16 cellular contexts compared by ENCODE assay signal in the genomic region with DNA sequence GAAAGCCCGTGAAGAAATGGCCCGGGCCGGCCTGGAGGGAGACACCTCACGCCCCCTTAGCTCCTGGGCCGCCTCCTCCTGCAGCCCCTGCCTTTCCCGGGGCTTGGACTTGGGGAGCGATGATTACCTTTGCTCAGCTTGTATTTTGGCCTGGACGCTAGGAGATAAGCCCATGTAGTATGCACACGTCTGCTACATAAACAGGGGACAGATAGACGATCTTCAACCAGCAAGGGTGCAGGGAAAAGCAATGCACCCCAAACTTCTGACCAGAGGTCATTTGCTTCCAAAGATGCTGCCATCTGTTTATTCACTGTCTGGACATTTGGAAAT. TPM values are rescaled to one million over a fixed set of nuclear protein-coding genes. Genes with fewer than 3 reads are reported as not detected.
DNase-seq lines count a peak whose midpoint lies in the region; ATAC-seq and TF ChIP-seq lines count a peak whose summit lies in the region.
"Had no signal": no experiment of that assay in that cellular context is flagged by ENCODE, and none has a peak within 500 bp of the region (broad histone marks: within the 10 kb centered on the region; RNA-seq: fewer than 3 reads in every experiment).

No MANE protein-coding gene starts in this region.

- peaks cover 8 to 20% (median 15%) of the 10 kb centered on the region in 4 donors for H3K4me1 Mint-ChIP-seq in CD4-positive, CD25-positive, alpha-beta regulatory T cell

- CTCF ChIA-PET in PC-3 (lab: Charles Lee) = no interaction called here

- peak overlapping the region in 1 of 3 donors; percentile 11 for H3K27ac Mint-ChIP-seq in CD4-positive, CD25-positive, alpha-beta regulatory T cell
- H3K27ac Mint-ChIP-seq: T-helper 1 cell treated with Interleukin-12 subunit alpha and Interleukin-12 subunit beta and Interleukin-4 antibody, amounts not matched to agents 30 μg/mL and 1 μg/mL, for 36 hours had no signal

- peak overlapping the region; percentile 82 for H3K4me2 ChIP-seq in DOHH2 (ENCODE audit: low read length)
- peak overlapping the region; percentile 58 for H3K4me2 ChIP-seq in PC-3 (ENCODE audit: low read length)

- no peak overlapping the region for H3K4me3 ChIP-seq in CD4-positive, CD25-positive, alpha-beta regulatory T cell (ENCODE audit: low read depth, low read length)
- H3K4me3 ChIP-seq in DOHH2 (ENCODE audit: low read length) (peak overlapping the region; percentile 83), PC-3 (ENCODE audit: low read length) (peak overlapping the region; percentile 51), iPS-18a (ENCODE audit: low read length) (peak overlapping the region; percentile 50)

- H3K27me3 Mint-ChIP-seq in CD4-positive, CD25-positive, alpha-beta regulatory T cell = peaks cover 59% of the 10 kb centered on the region

- peaks cover 0 to 4% (median 0%) of the 10 kb centered on the region in 7 donors for H3K9me3 Mint-ChIP-seq in CD4-positive, CD25-positive, alpha-beta regulatory T cell
- H3K9me3 Mint-ChIP-seq: T-helper 1 cell treated with Interleukin-12 subunit alpha and Interleukin-12 subunit beta and Interleukin-4 antibody, amounts not matched to agents 30 μg/mL and 1 μg/mL, for 36 hours had no signal

- H3F3A ChIP-seq in DOHH2 (ENCODE audit: control insufficient read depth, insufficient read depth) (peaks cover 6% of the 10 kb centered on the region), PC-3 (ENCODE audit: low read length, unreplicated experiment) (no peaks in the 10 kb centered on the region)

- H3K9ac ChIP-seq in PC-3 (ENCODE audit: low read length) (no peak overlapping the region), iPS-18a (ENCODE audit: low read length) (no peak overlapping the region)

- intact Hi-C loops in PC-3 (cut with micrococcal nuclease) (no loop called here), posterior vena cava (cut with DNase I) (no loop called here)

- TF ChIP-seq CTCF in DOHH2 (IDR thresholded peaks at IDR 0.05; ENCODE audit: low read depth, low read length, poor library complexity, severe bottlenecking) (no peak), PC-3 (conservative IDR thresholded peaks at IDR 0.05; ENCODE audit: low read depth, low read length) (no peak)

- no peak for ATAC-seq in CD4-positive, CD25-positive, alpha-beta regulatory T cell (ENCODE audit: low read depth in 2 of 2)
- no peak for ATAC-seq in PC-3

- DNase-seq in CD4-positive, CD25-positive, alpha-beta regulatory T cell = no peak
- DNase-seq in PC-3 = no peak
- DNase-seq in posterior vena cava (ENCODE audit: low spot score) = no peak
- DNase-seq in HPDE6-E6E7 (ENCODE audit: extremely low spot score) = no peak
- DNase-seq in AML-193 (lab: John Stamatoyannopoulos, UW) = no peak
- no peak for DNase-seq in DMS153 treated with DMSO at 0.1 percent for 48 hours (lab: John Stamatoyannopoulos, UW; ENCODE audit: unreplicated experiment)
- DNase-seq: activated naive CD4-positive, alpha-beta T cell treated with Interleukin-2 at 50 U/mL for 16 hours; caudate nucleus; head of caudate nucleus; small intestine; testis had no signal

- H3K9me2 ChIP-seq in DOHH2 (replicated peaks; ENCODE audit: control insufficient read depth, low read length) (no peaks in the 10 kb centered on the region), PC-3 (replicated peaks; ENCODE audit: low read length) (no peaks in the 10 kb centered on the region)

- H3K4me1 ChIP-seq in CD4-positive, CD25-positive, alpha-beta regulatory T cell (ENCODE audit: control insufficient read depth, insufficient read depth, low read length, poor library complexity, severe bottlenecking) = peaks cover 38% of the 10 kb centered on the region
- peaks cover 69% of the 10 kb centered on the region for H3K4me1 ChIP-seq in DOHH2 (ENCODE audit: control insufficient read depth, low read length)
- peaks cover 9% of the 10 kb centered on the region for H3K4me1 ChIP-seq in PC-3 (ENCODE audit: insufficient read depth, low read length)
- H3K4me1 ChIP-seq in iPS-18a (ENCODE audit: control insufficient read depth, low read depth, low read length) = peaks cover 4% of the 10 kb centered on the region
- H3K4me1 ChIP-seq: testis had no signal

- H3K27me3 ChIP-seq in CD4-positive, CD25-positive, alpha-beta regulatory T cell (ENCODE audit: control insufficient read depth, insufficient read depth, low read length) = peaks cover 4% of the 10 kb centered on the region
- no peaks in the 10 kb centered on the region for H3K27me3 ChIP-seq in DOHH2 (ENCODE audit: control insufficient read depth, low read length)
- peaks cover 73% of the 10 kb centered on the region for H3K27me3 ChIP-seq in PC-3 (ENCODE audit: low read length)
- peaks cover 89% of the 10 kb centered on the region for H3K27me3 ChIP-seq in iPS-18a (ENCODE audit: control insufficient read depth, insufficient read depth, low read length)
- H3K27me3 ChIP-seq: testis had no signal

- H4K20me1 ChIP-seq in DOHH2 (ENCODE audit: control insufficient read depth, insufficient read depth, low read depth, low read length) (no peaks in the 10 kb centered on the region), PC-3 (ENCODE audit: low read length) (no peaks in the 10 kb centered on the region)

- H3K4me3 Mint-ChIP-seq in CD4-positive, CD25-positive, alpha-beta regulatory T cell = peak overlapping the region in 3 of 4 donors; percentile 3 to 80 (median 48)
- H3K4me3 Mint-ChIP-seq: T-helper 1 cell treated with Interleukin-12 subunit alpha and Interleukin-12 subunit beta and Interleukin-4 antibody, amounts not matched to agents 30 μg/mL and 1 μg/mL, for 36 hours had no signal

- H3K36me3 ChIP-seq in CD4-positive, CD25-positive, alpha-beta regulatory T cell (ENCODE audit: control insufficient read depth, insufficient read depth, low read length) = no peaks in the 10 kb centered on the region
- H3K36me3 ChIP-seq in DOHH2 (ENCODE audit: control insufficient read depth, low read length) = peaks cover under 1% of the 10 kb centered on the region
- no peaks in the 10 kb centered on the region for H3K36me3 ChIP-seq in PC-3 (ENCODE audit: low read depth, low read length)
- no peaks in the 10 kb centered on the region for H3K36me3 ChIP-seq in iPS-18a (ENCODE audit: control insufficient read depth, low read depth, low read length)
- H3K36me3 ChIP-seq: neutrophil had no signal

- H3K79me2 ChIP-seq in DOHH2 (ENCODE audit: control insufficient read depth, low read length) = peaks cover 68% of the 10 kb centered on the region
- peaks cover 16% of the 10 kb centered on the region for H3K79me2 ChIP-seq in PC-3 (ENCODE audit: low read length)

- H3K36me3 Mint-ChIP-seq in CD4-positive, CD25-positive, alpha-beta regulatory T cell = no peaks in the 10 kb centered on the region

- H3K27ac ChIP-seq in CD4-positive, CD25-positive, alpha-beta regulatory T cell (ENCODE audit: insufficient read depth, low read length, poor library complexity, severe bottlenecking) = no peak overlapping the region
- H3K27ac ChIP-seq in DOHH2 (ENCODE audit: low read depth, low read length) (no peak overlapping the region), PC-3 (ENCODE audit: low read length) (no peak overlapping the region), iPS-18a (ENCODE audit: low read length) (no peak overlapping the region)
- H3K27ac ChIP-seq: epithelial cell of prostate, neutrophil, testis had no signal

- no peak overlapping the region for H2AFZ ChIP-seq in PC-3 (ENCODE audit: low read length)

- no TSS peak for BruUV-seq in PC-3 (replicated peaks; lab: Mats Ljungman, UMichigan)

- POLR2A ChIA-PET in PC-3 (lab: Charles Lee; ENCODE audit: unreplicated experiment) = no interaction called here

- H3K9me3 ChIP-seq in CD4-positive, CD25-positive, alpha-beta regulatory T cell (ENCODE audit: control insufficient read depth in 2 of 2, low read length in 2 of 2) = no peaks in the 10 kb centered on the region
- H3K9me3 ChIP-seq in DOHH2 (ENCODE audit: control insufficient read depth, insufficient read depth, low read length) (no peaks in the 10 kb centered on the region), PC-3 (ENCODE audit: low read length) (no peaks in the 10 kb centered on the region), iPS-18a (ENCODE audit: control insufficient read depth, low read depth, low read length) (no peaks in the 10 kb centered on the region)
- H3K9me3 ChIP-seq: neutrophil, testis had no signal

RNA-seq across cellular contexts. Expression of a gene that starts 0.9 kb away (rescaled TPM):
- not detected for total RNA-seq in CD4-positive, CD25-positive, alpha-beta regulatory T cell
- polyA plus RNA-seq in CD4-positive, CD25-positive, alpha-beta regulatory T cell = under 1 TPM in 2 of 4 donors, not detected in 2; 0.08 to 0.12 TPM
- 2.5 and 2.6 TPM in 2 replicates for total RNA-seq in PC-3 (2014; rRNA removed)
- total RNA-seq in posterior vena cava = not detected

RNA-seq across cellular contexts. Expression of a gene that starts 3.3 kb away (rescaled TPM):
- total RNA-seq in CD4-positive, CD25-positive, alpha-beta regulatory T cell = 37.1 TPM
- polyA plus RNA-seq in CD4-positive, CD25-positive, alpha-beta regulatory T cell = 10 to 100 TPM; 27.9 to 36.5 (median 33.2) TPM
- total RNA-seq in PC-3 (2014; rRNA removed) (57.2 and 67.8 TPM in 2 replicates), posterior vena cava (10 to 100 TPM; 10.9 to 13.7 TPM)

RNA-seq across cellular contexts. Expression of a gene that starts 28.4 kb away (rescaled TPM):
- total RNA-seq in CD4-positive, CD25-positive, alpha-beta regulatory T cell = 26.9 TPM
- polyA plus RNA-seq in CD4-positive, CD25-positive, alpha-beta regulatory T cell = 10 to 100 TPM; 34.3 to 35.9 (median 35.1) TPM
- total RNA-seq in PC-3 (2014; rRNA removed) (32.0 and 44.5 TPM in 2 replicates), posterior vena cava (10 to 100 TPM; 37.5 to 45.6 TPM)

RNA-seq across cellular contexts. Expression of a gene that starts 41.9 kb away (rescaled TPM):
- total RNA-seq in CD4-positive, CD25-positive, alpha-beta regulatory T cell = 123 TPM
- 1 to 10 TPM; 4.7 to 9.8 (median 6.5) TPM for polyA plus RNA-seq in CD4-positive, CD25-positive, alpha-beta regulatory T cell
- total RNA-seq in PC-3 (2014; rRNA removed) (32.5 and 40.1 TPM in 2 replicates), posterior vena cava (100 to 1,000 TPM in 1 of 2 donors, 10 to 100 TPM in 1; 82.3 to 123 TPM)
